ENCODE assay signal across 8 cellular contexts in genomic region chr5:69234457-69235268, GRCh38. TPM values are rescaled to one million over a fixed set of nuclear protein-coding genes. Genes with fewer than 3 reads are reported as not detected.
DNase-seq lines count a peak whose midpoint lies in the region; ATAC-seq, FAIRE-seq and TF ChIP-seq lines count a peak whose summit lies in the region.

Gene CDK7 (plus strand): TSS chr5:69234886. CDS start chr5:69234976, 90 bp downstream.

- POLR2A ChIA-PET in HepG2 (lab: Yijun Ruan, JAX), result interaction anchor here (0.6 to 1.9 kb wide), 13 partner anchors 9 to 141 kb away, joined by 3 to 11 read pairs (median 4); partner anchors contain the start of genes CCNB1, CENPH and SLC30A5

- peak within 1 kb of the TSS; percentile 92 for H3K9ac ChIP-seq in HepG2 (ENCODE audit: insufficient read depth, low read depth, low read length)

- TSS peak; percentile 78 for BruUV-seq in HepG2 (replicated peaks; lab: Mats Ljungman, UMichigan)

- H3K27me3 ChIP-seq in HepG2 (ENCODE audit: control insufficient read depth in 1 of 2, insufficient read depth in 2 of 2, low read length in 2 of 2), result no peaks in the 10 kb centered on the region; a peak in 1 of 5 replicates

- H3K36me3 ChIP-seq in HepG2 (replicated peaks in 1 of 2; ENCODE audit: control insufficient read depth in 1 of 2, insufficient read depth in 2 of 2, low read length in 2 of 2), result peaks cover 2 to 19% of the 10 kb centered on the region in 2 experiments

- CTCF ChIA-PET in HepG2 (lab: Yijun Ruan, JAX; ENCODE audit: low intra/inter-chr PET ratio, low total read pairs), result no interaction called here

- TF ChIP-seq POLR2A in HepG2 (IDR thresholded peaks at IDR 0.05; ENCODE audit: insufficient read depth in 1 of 2, low read depth in 2 of 2, low read length in 2 of 2), result peak; percentile 84 to 91

- peak; percentile 31 for TF ChIP-seq RAD21 in HepG2 (CRISPR knock-in tag; IDR thresholded peaks at IDR 0.05)

- in situ Hi-C loops in HepG2 (cut with HindIII; ENCODE audit: extremely low pct_ligation_motif_present, low pct_unique_long_range_greater_than_20kb), result no loop called here

- peak within 1 kb of the TSS; percentile 84 to 98 (median 98) for H3K4me3 ChIP-seq in HepG2 (replicated peaks in 1 of 3; ENCODE audit: insufficient read depth in 1 of 3, low read depth in 2 of 3, low read length in 3 of 3)

- H3K9me3 ChIP-seq in HepG2 (ENCODE audit: low read length), result no peaks in the 10 kb centered on the region

- ATAC-seq in GM19395 (IDR thresholded peaks at IDR 0.05; ENCODE audit: unreplicated experiment) (peak; percentile 99), HG03565 (IDR thresholded peaks at IDR 0.05; ENCODE audit: unreplicated experiment) (peak; percentile 96), HepG2 (peak; percentile 99)

- TF ChIP-seq CTCF in C4-2B (conservative IDR thresholded peaks at IDR 0.05), result no peak
- TF ChIP-seq CTCF in HepG2 (CRISPR knock-in tag; IDR thresholded peaks at IDR 0.05), result 0 out of 2 replicates have a peak, but pooled peaks have one; percentile 24

- WGBS in HepG2 (ENCODE audit: low lambda C conversion rate), result 1% methylated on average over 28 of the region's 49 CpGs

- peak; percentile 81 for FAIRE-seq in HepG2 (lab: Jason Lieb, UNC)

- H3K4me2 ChIP-seq in HepG2 (ENCODE audit: low read depth, low read length), result peak within 1 kb of the TSS; percentile 85

- peaks cover 36% of the 10 kb centered on the region for H3K4me1 ChIP-seq in HepG2 (ENCODE audit: insufficient read depth, low read length)

- H2AFZ ChIP-seq in HepG2 (ENCODE audit: low read length), result peak within 1 kb of the TSS; percentile 100

- no peaks in the 10 kb centered on the region for H4K20me1 ChIP-seq in HepG2 (ENCODE audit: insufficient read depth, low read length)

- peak; percentile 86 for DNase-seq in NCI-H774 (lab: John Stamatoyannopoulos, UW)
- peak; percentile 87 for DNase-seq in activated CD4-positive, alpha-beta T cell treated with anti-CD3 and anti-CD28 coated beads, Interleukin-2, amount 50 U/mL, for 4 hours
- DNase-seq in dermis microvascular lymphatic vessel endothelial cell (ENCODE audit: low read depth in 2 of 2), result peak; percentile 78 to 93
- DNase-seq in HepG2 (ENCODE audit: low spot score), result peak; percentile 86
- DNase-seq in stimulated activated CD4-positive, alpha-beta T cell treated with anti-CD3 and anti-CD28 coated beads, Interleukin-4, amount 100 ng/mL, for 1 hour, result peak; percentile 91

- H3K27ac ChIP-seq in C4-2B (peak within 1 kb of the TSS; percentile 65), HepG2 (ENCODE audit: extremely low read length, insufficient read depth, low read length) (peak within 1 kb of the TSS; percentile 84)

- H3K79me2 ChIP-seq in HepG2 (ENCODE audit: insufficient read depth, low read length), result peaks cover 37% of the 10 kb centered on the region

- intact Hi-C loops in HepG2 (cut with micrococcal nuclease; ENCODE audit: unreplicated experiment), result loop anchor here (1.0 kb wide), 1 partner anchor 45 kb away; the partner anchor contains the start of gene CENPH

- TF ChIP-seq EP300 in HepG2 (IDR thresholded peaks at IDR 0.05; ENCODE audit: low read depth in 2 of 2, low read length in 2 of 2) (peak in 1 of 2 experiments; percentile 27; a peak in 1 of 4 replicates), HepG2 (CRISPR knock-in tag; IDR thresholded peaks at IDR 0.05; ENCODE audit: borderline replicate concordance) (no peak)

TF ChIP-seq in HepG2, 621 proteins besides CTCF, POLR2A, EP300 and RAD21 (continues in another document):
- no peak for TF ChIP-seq ADNP (CRISPR knock-in tag; IDR thresholded peaks at IDR 0.05)
- no peak for TF ChIP-seq WIZ (CRISPR knock-in tag; IDR thresholded peaks at IDR 0.05)
- no peak for TF ChIP-seq ZEB1 (IDR thresholded peaks at IDR 0.05; ENCODE audit: insufficient replicate concordance, low read depth)
- peak; percentile 39; the same call in 1 of the 2 replicates for TF ChIP-seq MYC (CRISPR knock-in tag; IDR thresholded peaks at IDR 0.05; ENCODE audit: borderline replicate concordance)
- peak; percentile 82; the same call in 1 of the 2 replicates for TF ChIP-seq ELF3 (CRISPR knock-in tag; IDR thresholded peaks at IDR 0.05)
- no peak for TF ChIP-seq MED13 (CRISPR knock-in tag; IDR thresholded peaks at IDR 0.05)
- TF ChIP-seq SATB2 (CRISPR knock-in tag; IDR thresholded peaks at IDR 0.05), result no peak
- no peak for TF ChIP-seq ZNF282 (IDR thresholded peaks at IDR 0.05; ENCODE audit: partially characterized antibody)
- TF ChIP-seq HDAC2 (CRISPR knock-in tag; IDR thresholded peaks at IDR 0.05), result peak; percentile 71; the same call in 1 of the 2 replicates
- peak; percentile 77; the same call in 1 of the 2 replicates for TF ChIP-seq ZNF788 (CRISPR knock-in tag; IDR thresholded peaks at IDR 0.05; ENCODE audit: borderline replicate concordance)
- TF ChIP-seq SRF (IDR thresholded peaks at IDR 0.05; ENCODE audit: low read depth, low read length), result no peak
- TF ChIP-seq ZNF33A (CRISPR knock-in tag; IDR thresholded peaks at IDR 0.05; ENCODE audit: borderline replicate concordance), result no peak
- peak; percentile 81 for TF ChIP-seq ZNF770 (CRISPR knock-in tag; IDR thresholded peaks at IDR 0.05)
- no peak for TF ChIP-seq ISX (CRISPR knock-in tag; conservative IDR thresholded peaks at IDR 0.05)

RNA-seq across cellular contexts. Expression of gene CDK7, which starts in this region (rescaled TPM):
- total RNA-seq in dermis microvascular lymphatic vessel endothelial cell, result 24.9 and 37.9 TPM in 2 replicates
- total RNA-seq in HepG2 (2016; rRNA removed; fragmentation: Illumina TruSeq; extraction: Trizol), result 54.9 and 78.8 TPM in 2 replicates
- total RNA-seq in HepG2 (2016; cell fraction: cytosol; rRNA removed; fragmentation: Illumina TruSeq; extraction: Trizol; ENCODE audit: low read depth), result 32.2 and 37.7 TPM in 2 replicates
- 53.0 and 81.8 TPM in 2 replicates for total RNA-seq in HepG2 (2016; cell fraction: insoluble cytoplasmic fraction; rRNA removed; fragmentation: Illumina TruSeq; extraction: Trizol)
- total RNA-seq in HepG2 (2016; cell fraction: membrane; rRNA removed; fragmentation: Illumina TruSeq; extraction: Trizol), result 48.1 and 56.0 TPM in 2 replicates
- total RNA-seq in HepG2 (2016; cell fraction: nucleus; rRNA removed; fragmentation: Illumina TruSeq; extraction: Trizol), result 30.4 and 37.6 TPM in 2 replicates
- polyA plus RNA-seq in HepG2 (2011; rRNA removed), result 30.4 and 41.2 TPM in 2 replicates
- 20.7 and 26.4 TPM in 2 replicates for polyA plus RNA-seq in HepG2 (2011; cell fraction: cytosol; rRNA removed)
- 9.9 TPM in 2 replicates for polyA plus RNA-seq in HepG2 (2011; cell fraction: nucleus; rRNA removed)
- polyA plus RNA-seq in HepG2 (2012), result 29.6 and 42.5 TPM in 2 replicates
- 21.6 and 21.8 TPM in 2 replicates for polyA plus RNA-seq in HepG2 (2016; cell fraction: cytosol; fragmentation: Illumina TruSeq; extraction: Trizol; ENCODE audit: low read depth)
- polyA plus RNA-seq in HepG2 (2016; cell fraction: insoluble cytoplasmic fraction; fragmentation: Illumina TruSeq; extraction: Trizol; ENCODE audit: low read depth), result 72.3 and 79.1 TPM in 2 replicates
- 39.9 and 41.7 TPM in 2 replicates for polyA plus RNA-seq in HepG2 (2016; cell fraction: membrane; fragmentation: Illumina TruSeq; extraction: Trizol; ENCODE audit: low read depth)
- 35.7 and 38.8 TPM in 2 replicates for polyA plus RNA-seq in HepG2 (2016; cell fraction: nucleus; fragmentation: Illumina TruSeq; extraction: Trizol; ENCODE audit: insufficient read depth, low read depth)
- 34.1 and 42.0 TPM in 2 replicates for polyA minus RNA-seq in HepG2 (2011; rRNA and poly(A)+ RNA removed; ENCODE audit: low replicate concordance)
- polyA minus RNA-seq in HepG2 (2011; cell fraction: cytosol; rRNA and poly(A)+ RNA removed), result 42.0 and 44.9 TPM in 2 replicates
- 73.0 and 139 TPM in 2 replicates for polyA minus RNA-seq in HepG2 (2011; cell fraction: nucleus; rRNA and poly(A)+ RNA removed)

Comparison
In these comparisons a context has a peak if more than half of its experiments do, and no peak if none do; other contexts are left out.
1. Peak in every context shown above with its lines: DNase-seq, ATAC-seq, H3K4me3 ChIP-seq and H3K27ac ChIP-seq.